14 cellular contexts compared by ENCODE assay signal in the genomic region with DNA sequence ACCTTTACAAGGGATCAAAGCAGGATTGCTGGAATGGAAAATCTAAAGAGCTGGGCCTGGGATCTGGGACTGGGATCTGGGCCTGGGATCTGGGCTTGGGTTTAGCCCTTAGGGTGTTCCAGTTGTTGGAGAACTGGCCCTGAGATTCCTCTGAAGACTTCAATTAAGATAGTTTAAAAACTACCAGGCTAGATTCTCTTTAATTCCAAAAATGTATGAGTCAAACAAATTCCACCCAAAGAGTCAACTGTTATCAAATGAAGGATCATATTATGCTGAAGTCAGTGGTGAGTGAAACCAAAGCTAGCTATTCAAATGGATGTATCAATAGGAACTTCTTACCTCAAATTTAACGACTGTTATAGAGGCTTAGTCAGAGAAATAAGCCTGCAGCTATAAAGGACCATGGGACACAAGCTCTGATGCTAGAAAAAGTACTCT. TPM values are rescaled to one million over a fixed set of nuclear protein-coding genes. Genes with fewer than 3 reads are reported as not detected.
DNase-seq lines count a peak whose midpoint lies in the region; ATAC-seq and TF ChIP-seq lines count a peak whose summit lies in the region.
"Had no signal": no experiment of that assay in that cellular context is flagged by ENCODE, and none has a peak within 500 bp of the region (broad histone marks: within the 10 kb centered on the region; RNA-seq: fewer than 3 reads in every experiment).

No MANE protein-coding gene starts in this region.

- H4K20me1 ChIP-seq in hepatocyte (ENCODE audit: insufficient read depth, poor library complexity, severe bottlenecking) = no peaks in the 10 kb centered on the region

- intact Hi-C loops in spleen (cut with DNase I; ENCODE audit: low total_unique reads) = no loop called here
- intact Hi-C loops in posterior cingulate gyrus (cut with DNase I) = no loop called here
- intact Hi-C loops in natural killer cell (cut with micrococcal nuclease) = no loop called here

- no peak for TF ChIP-seq POLR2A in spleen (IDR thresholded peaks at IDR 0.05)

- H3K27me3 ChIP-seq in hepatocyte (no peaks in the 10 kb centered on the region), spleen (replicated peaks in 1 of 7) (no peaks in the 10 kb centered on the region)
- H3K27me3 ChIP-seq: foreskin keratinocyte had no signal

- TF ChIP-seq CTCF in WI38 (IDR thresholded peaks at IDR 0.05; ENCODE audit: low read depth, low read length) (no peak), hepatocyte (IDR thresholded peaks at IDR 0.05; ENCODE audit: poor library complexity) (no peak), spleen (IDR thresholded peaks at IDR 0.05 in 8 of 11, conservative IDR thresholded peaks at IDR 0.05 in 3 of 11) (no peak), natural killer cell (IDR thresholded peaks at IDR 0.05) (no peak)

- H3K4me1 Mint-ChIP-seq in natural killer cell = no peaks in the 10 kb centered on the region
- H3K4me1 Mint-ChIP-seq: IgD-negative memory B cell, neural crest cell had no signal

- no peak overlapping the region for H3K4me2 ChIP-seq in hepatocyte

- peaks cover 41% of the 10 kb centered on the region for H3K79me2 ChIP-seq in hepatocyte

- H3K36me3 Mint-ChIP-seq in natural killer cell = no peaks in the 10 kb centered on the region

- no peaks in the 10 kb centered on the region for H3K9me3 Mint-ChIP-seq in natural killer cell
- H3K9me3 Mint-ChIP-seq: IgD-negative memory B cell, neural crest cell had no signal

- H3K9me2 ChIP-seq in hepatocyte (replicated peaks; ENCODE audit: insufficient read depth) = no peaks in the 10 kb centered on the region

- H3K27ac ChIP-seq in hepatocyte (peak overlapping the region; percentile 78), spleen (peak overlapping the region; percentile 16 to 73 (median 68))
- H3K27ac ChIP-seq: foreskin keratinocyte had no signal

- peaks cover 26% of the 10 kb centered on the region for H3K4me1 ChIP-seq in hepatocyte (ENCODE audit: insufficient read depth)
- peaks cover 4 to 27% (median 8%) of the 10 kb centered on the region in 6 donors for H3K4me1 ChIP-seq in spleen

- H3K4me3 Mint-ChIP-seq in natural killer cell = no peak overlapping the region
- H3K4me3 Mint-ChIP-seq: neural crest cell had no signal

- H3K36me3 ChIP-seq in hepatocyte (replicated peaks; ENCODE audit: insufficient read depth, low read depth) (no peaks in the 10 kb centered on the region), spleen (peaks cover 0 to 10% (median 0%) of the 10 kb centered on the region in 6 donors)

- no peak for ATAC-seq in natural killer cell
- ATAC-seq: foreskin keratinocyte had no signal

- WGBS in hepatocyte (ENCODE audit: low lambda C conversion rate, missing lambda C conversion rate) = 47% methylated on average over 1 of the region's 1 CpG
- 51 to 96% (median 90%) methylated on average over 1 of the region's 1 CpG for WGBS in spleen, 5 donors

- H3K27ac Mint-ChIP-seq in natural killer cell = no peak overlapping the region
- H3K27ac Mint-ChIP-seq: IgD-negative memory B cell had no signal

- DNase-seq in GM04503 (ENCODE audit: low read depth) (peak; percentile 72), hepatocyte (ENCODE audit: low spot score) (no peak), spleen (no peak), posterior cingulate gyrus (no peak), NCI-H748 treated with DMSO at 0.1 percent for 48 hours (lab: John Stamatoyannopoulos, UW) (no peak), natural killer cell (no peak)
- DNase-seq in central memory CD4-positive, alpha-beta T cell = no peak
- DNase-seq: activated effector memory CD4-positive, alpha-beta T cell treated with Interleukin-2 at 50 U/mL for 16 hours; DND-41; NCI-H524 had no signal

- H3K4me3 ChIP-seq in WI38 (ENCODE audit: low read depth, low read length) = peak overlapping the region; percentile 34
- H3K4me3 ChIP-seq in hepatocyte = no peak overlapping the region
- no peak overlapping the region for H3K4me3 ChIP-seq in spleen

- no peaks in the 10 kb centered on the region for H3K9me3 ChIP-seq in hepatocyte (ENCODE audit: low read depth)
- no peaks in the 10 kb centered on the region for H3K9me3 ChIP-seq in spleen

- H3K27me3 Mint-ChIP-seq in natural killer cell (ENCODE audit: low read depth in 2 of 2) = no peaks in the 10 kb centered on the region
- H3K27me3 Mint-ChIP-seq: IgD-negative memory B cell had no signal

- no peak overlapping the region for H2AFZ ChIP-seq in hepatocyte

RNA-seq across cellular contexts. Expression of gene LIMA1, which starts 40.5 kb away (rescaled TPM):
- total RNA-seq in hepatocyte (84.4 and 93.3 TPM in 2 replicates), spleen (100 to 1,000 TPM in 1 of 7 donors, 10 to 100 TPM in 6; 59.5 to 102 (median 64.3) TPM), natural killer cell (10 to 100 TPM; 12.0 to 16.2 (median 13.7) TPM)
- polyA plus RNA-seq in hepatocyte (54.8 and 59.7 TPM in 2 replicates), spleen (10 to 100 TPM; 15.3 to 45.1 (median 22.7) TPM)
